Comparison of ENCODE assay signal across 2 cellular contexts in genomic region chr12:42571327-42572009, GRCh38.
TF ChIP-seq lines count a peak whose summit lies in the region.

No MANE protein-coding gene starts in this region.

TF ChIP-seq in HEK293, 187 proteins besides CTCF, POLR2A, EP300 and RAD21:
- TF ChIP-seq HOXC10 (CRISPR knock-in tag; IDR thresholded peaks at IDR 0.05) (no peak), ZNF76 (tag by site-specific recombination; IDR thresholded peaks at IDR 0.05; ENCODE audit: borderline replicate concordance, low read depth) (no peak), PRDM10 (tag by site-specific recombination; IDR thresholded peaks at IDR 0.05) (peak; percentile 80), ZNF837 (tag by site-specific recombination; IDR thresholded peaks at IDR 0.05) (no peak), ZNF776 (tag by site-specific recombination; IDR thresholded peaks at IDR 0.05; ENCODE audit: borderline replicate concordance) (no peak), ZBTB44 (tag by site-specific recombination; IDR thresholded peaks at IDR 0.05) (no peak)

TF ChIP-seq in H1, 55 proteins besides CTCF, POLR2A, EP300 and RAD21:
- TF ChIP-seq ATF2 (IDR thresholded peaks at IDR 0.05; ENCODE audit: low read length) (no peak), KDM5A (IDR thresholded peaks at IDR 0.05; ENCODE audit: low read length) (no peak), MAFK (IDR thresholded peaks at IDR 0.05; ENCODE audit: low read depth, low read length) (no peak), BRCA1 (IDR thresholded peaks at IDR 0.05; ENCODE audit: low read depth, low read length) (no peak)
